Comparison of ENCODE assay signal across 33 cellular contexts in the genomic region with DNA sequence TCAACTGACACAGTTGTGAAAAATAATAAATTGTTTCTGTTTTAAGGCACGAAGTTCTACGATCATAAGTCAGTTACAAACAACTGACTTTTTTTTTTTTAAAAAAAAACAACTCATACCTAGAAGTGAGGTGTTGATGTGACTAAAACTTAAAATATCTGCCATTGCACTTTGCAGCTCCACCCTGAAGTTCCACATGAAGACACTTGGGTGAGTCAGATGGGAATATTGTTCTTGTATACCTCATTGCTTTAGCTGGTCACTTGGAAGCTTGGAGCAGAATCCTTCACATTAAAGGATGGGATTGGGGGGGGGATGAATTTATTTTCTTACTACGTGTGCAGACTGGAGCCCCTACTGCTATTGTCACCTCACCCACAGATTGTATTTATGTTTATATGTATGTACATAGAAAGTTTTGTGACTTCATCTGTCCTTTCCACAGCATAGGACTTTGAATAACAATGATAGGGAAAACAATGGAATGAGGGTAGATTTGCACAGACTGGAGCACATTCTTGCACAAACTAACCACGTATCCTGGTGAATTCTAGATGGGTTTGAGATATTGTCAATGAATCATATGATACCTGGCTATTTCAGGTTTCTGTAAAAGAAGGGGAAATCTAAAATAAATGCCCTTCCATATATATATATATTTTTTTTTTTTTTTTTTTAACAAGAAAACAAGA. TPM values are rescaled to one million over a fixed set of nuclear protein-coding genes. Genes with fewer than 3 reads are reported as not detected.
DNase-seq lines count a peak whose midpoint lies in the region; ATAC-seq and TF ChIP-seq lines count a peak whose summit lies in the region.
"Had no signal": no experiment of that assay in that cellular context is flagged by ENCODE, and none has a peak within 500 bp of the region (broad histone marks: within the 10 kb centered on the region; RNA-seq: fewer than 3 reads in every experiment).

No MANE protein-coding gene starts in this region.

- intact Hi-C loops in mammary epithelial cell (cut with micrococcal nuclease), result no loop called here
- intact Hi-C loops in ascending aorta (cut with DNase I), result no loop called here

- ATAC-seq in GM19035 (IDR thresholded peaks at IDR 0.05; ENCODE audit: unreplicated experiment), result no peak
- ATAC-seq: activated CD4-positive, alpha-beta T cell treated with anti-CD3 and anti-CD28 coated beads for 36 hours; activated CD8-positive, alpha-beta T cell treated with anti-CD3 and anti-CD28 coated beads, Interleukin-2, amount 10 ng/mL, durations not matched to agents 7 days and 5 days; naive thymus-derived CD8-positive, alpha-beta T cell; stimulated activated memory B cell treated with anti-CD40 and anti-IgM and Interleukin-4, amounts not matched to agents 10 μg/mL and 1 μg/mL and 100 μg/mL, for 72 hours had no signal

- no peak overlapping the region for H3K4me3 Mint-ChIP-seq in IgD-negative memory B cell
- H3K4me3 Mint-ChIP-seq: activated CD4-positive, alpha-beta T cell treated with anti-CD3 and anti-CD28 coated beads for 36 hours; activated CD8-positive, alpha-beta T cell treated with anti-CD3 and anti-CD28 coated beads, Interleukin-2, amount 10 ng/mL, durations not matched to agents 7 days and 5 days; activated naive CD4-positive, alpha-beta T cell treated with anti-CD3 and anti-CD28 coated beads, Interleukin-2, amount 50 U/mL, for 24 hours; HFFc6; naive thymus-derived CD8-positive, alpha-beta T cell; stimulated activated memory B cell treated with anti-CD40 and anti-IgM and Interleukin-4, amounts not matched to agents 10 μg/mL and 1 μg/mL and 100 μg/mL, for 72 hours; T-helper 2 cell treated with Interferon-gamma antibody and Interleukin-4, amounts not matched to agents 5 μg/mL and 100 μg/mL, for 36 hours had no signal

- H3K4me2 ChIP-seq in mammary epithelial cell (ENCODE audit: insufficient read depth, low read depth, low read length), result peak overlapping the region; percentile 66

- H3K36me3 ChIP-seq in mammary epithelial cell (ENCODE audit: insufficient read depth, low read length) (no peaks in the 10 kb centered on the region), ascending aorta (no peaks in the 10 kb centered on the region)
- H3K36me3 ChIP-seq: colonic mucosa, prostate gland, upper lobe of left lung had no signal

- peak overlapping the region; percentile 55 for H2AFZ ChIP-seq in mammary epithelial cell (ENCODE audit: low read depth, low read length)

- no peaks in the 10 kb centered on the region for H4K20me1 ChIP-seq in mammary epithelial cell (ENCODE audit: insufficient read depth, low read length)

- H3K36me3 Mint-ChIP-seq in IgD-negative memory B cell, result no peaks in the 10 kb centered on the region
- H3K36me3 Mint-ChIP-seq: stimulated activated memory B cell treated with anti-CD40 and anti-IgM and Interleukin-4, amounts not matched to agents 10 μg/mL and 1 μg/mL and 100 μg/mL, for 72 hours had no signal

- H3K9me3 Mint-ChIP-seq in IgD-negative memory B cell, result no peaks in the 10 kb centered on the region
- H3K9me3 Mint-ChIP-seq: activated naive CD4-positive, alpha-beta T cell treated with anti-CD3 and anti-CD28 coated beads, Interleukin-2, amount 50 U/mL, for 24 hours had no signal

- H3K27me3 Mint-ChIP-seq in IgD-negative memory B cell, result no peaks in the 10 kb centered on the region
- H3K27me3 Mint-ChIP-seq: activated CD4-positive, alpha-beta T cell treated with anti-CD3 and anti-CD28 coated beads for 36 hours; activated naive CD4-positive, alpha-beta T cell treated with anti-CD3 and anti-CD28 coated beads, Interleukin-2, amount 50 U/mL, for 24 hours had no signal

- BruUV-seq in mammary epithelial cell (replicated peaks; lab: Mats Ljungman, UMichigan), result no TSS peak

- CTCF ChIA-PET in mammary epithelial cell (lab: Charles Lee; ENCODE audit: low non-redundant PET), result no interaction called here

- in situ Hi-C loops in mammary epithelial cell (cut with MboI; ENCODE audit: low sequenced_read_pairs in 2 of 2), result no loop called here

- H3K27ac ChIP-seq in mammary epithelial cell (ENCODE audit: insufficient read depth, low read depth, low read length) (peak overlapping the region; percentile 76), ascending aorta (no peak overlapping the region), caudate nucleus (ENCODE audit: low read depth, low read length) (no peak overlapping the region)
- H3K27ac ChIP-seq: colonic mucosa, prostate gland had no signal

- TF ChIP-seq CTCF in mammary epithelial cell (conservative IDR thresholded peaks at IDR 0.05 in 1 of 2, IDR thresholded peaks at IDR 0.05 in 1 of 2; ENCODE audit: extremely low read depth in 1 of 2, insufficient read depth in 1 of 2, low read depth in 1 of 2, low read length in 2 of 2) (no peak), ascending aorta (IDR thresholded peaks at IDR 0.05) (no peak)

- H3K27ac Mint-ChIP-seq in IgD-negative memory B cell, result peak overlapping the region in 2 of 3 donors; percentile 13 to 65
- H3K27ac Mint-ChIP-seq: activated CD4-positive, alpha-beta T cell treated with anti-CD3 and anti-CD28 coated beads for 36 hours; activated CD8-positive, alpha-beta T cell treated with anti-CD3 and anti-CD28 coated beads, Interleukin-2, amount 10 ng/mL, durations not matched to agents 7 days and 5 days; activated naive CD4-positive, alpha-beta T cell treated with anti-CD3 and anti-CD28 coated beads, Interleukin-2, amount 50 U/mL, for 24 hours; HFFc6; naive thymus-derived CD8-positive, alpha-beta T cell; stimulated activated memory B cell treated with anti-CD40 and anti-IgM and Interleukin-4, amounts not matched to agents 10 μg/mL and 1 μg/mL and 100 μg/mL, for 72 hours; T-helper 2 cell treated with Interferon-gamma antibody and Interleukin-4, amounts not matched to agents 5 μg/mL and 100 μg/mL, for 36 hours had no signal

- no peak overlapping the region for H3K9ac ChIP-seq in mammary epithelial cell (ENCODE audit: insufficient read depth, low read length)

- DNase-seq in A172 (ENCODE audit: low spot score), result peak; percentile 49
- peak; percentile 80 for DNase-seq in mammary epithelial cell
- peak; percentile 95 for DNase-seq in kidney tubule cell (ENCODE audit: low spot score)
- DNase-seq in hippocampal formation (lab: John Stamatoyannopoulos, UW), result no peak
- no peak for DNase-seq in ascending aorta (ENCODE audit: low spot score in 2 of 2)
- no peak for DNase-seq in caudate nucleus (lab: John Stamatoyannopoulos, UW)
- DNase-seq: 8988T; activated CD4-positive, alpha-beta T cell treated with anti-CD3 and anti-CD28 coated beads for 36 hours; activated CD8-positive, alpha-beta T cell treated with anti-CD3 and anti-CD28 coated beads, Interleukin-2, amount 10 ng/mL, durations not matched to agents 7 days and 5 days; amniotic stem cell; colonic mucosa; effector CD8-positive, alpha-beta T cell; erythroblast; GOT3; head of caudate nucleus; HFFc6; islet precursor cell; KG1; MM.1S; naive thymus-derived CD8-positive, alpha-beta T cell; NCI-H1417 treated with DMSO at 0.1 percent for 48 hours; NCI-H2081; NCI-H524 treated with DMSO at 0.1 percent for 48 hours; occipital lobe; OCI-M1; SHP77 treated with DMSO at 0.1 percent for 48 hours; upper lobe of left lung had no signal

- dilution Hi-C loops in mammary epithelial cell (cut with HindIII; ENCODE audit: low sequenced_read_pairs), result no loop called here

- peaks cover 20% of the 10 kb centered on the region for H3K4me1 ChIP-seq in mammary epithelial cell (ENCODE audit: insufficient read depth, low read length)
- no peaks in the 10 kb centered on the region for H3K4me1 ChIP-seq in ascending aorta
- H3K4me1 ChIP-seq: colonic mucosa, prostate gland, upper lobe of left lung had no signal

- no peaks in the 10 kb centered on the region for H3K79me2 ChIP-seq in mammary epithelial cell (ENCODE audit: insufficient read depth, low read length)

- H3K27me3 ChIP-seq in mammary epithelial cell (ENCODE audit: insufficient read depth, low read length), result no peaks in the 10 kb centered on the region
- no peaks in the 10 kb centered on the region for H3K27me3 ChIP-seq in ascending aorta
- H3K27me3 ChIP-seq: colonic mucosa, upper lobe of left lung had no signal

- 25% methylated on average over 4 of the region's 4 CpGs for WGBS in mammary epithelial cell (ENCODE audit: low coverage, missing lambda C conversion rate)

- no peaks in the 10 kb centered on the region for H3K9me3 ChIP-seq in mammary epithelial cell (replicated peaks; ENCODE audit: insufficient read depth, low read length)
- no peaks in the 10 kb centered on the region for H3K9me3 ChIP-seq in ascending aorta
- H3K9me3 ChIP-seq: colonic mucosa, prostate gland had no signal

- H3K4me1 Mint-ChIP-seq in IgD-negative memory B cell, result peaks cover 9 to 27% (median 10%) of the 10 kb centered on the region in 3 donors
- H3K4me1 Mint-ChIP-seq: activated CD4-positive, alpha-beta T cell treated with anti-CD3 and anti-CD28 coated beads for 36 hours; activated naive CD4-positive, alpha-beta T cell treated with anti-CD3 and anti-CD28 coated beads, Interleukin-2, amount 50 U/mL, for 24 hours; naive thymus-derived CD8-positive, alpha-beta T cell; stimulated activated memory B cell treated with anti-CD40 and anti-IgM and Interleukin-4, amounts not matched to agents 10 μg/mL and 1 μg/mL and 100 μg/mL, for 72 hours had no signal

- H3K4me3 ChIP-seq in mammary epithelial cell (replicated peaks in 1 of 3; ENCODE audit: insufficient read depth in 1 of 3, low read depth in 2 of 3, low read length in 3 of 3) (no peak overlapping the region), ascending aorta (no peak overlapping the region)
- H3K4me3 ChIP-seq: colonic mucosa, prostate gland, upper lobe of left lung had no signal

RNA-seq across cellular contexts. Expression of gene ARHGAP15, which starts 57.9 kb away (rescaled TPM):
- not detected in 2 replicates for total RNA-seq in A172 (2014; rRNA removed; shearing (Covaris generic))
- polyA plus RNA-seq in IgD-negative memory B cell (190 TPM), mammary epithelial cell (not detected)
- total RNA-seq in mammary epithelial cell (not detected), ascending aorta (1.4 TPM)
- polyA minus RNA-seq in mammary epithelial cell, result not detected
- total RNA-seq: HFFc6 had no signal

Comparison
In these comparisons a context has a peak if more than half of its experiments do, and no peak if none do; other contexts are left out.
1. DNase-seq: peak in A172 (single experiment), mammary epithelial cell (single experiment) and kidney tubule cell (single experiment); none in hippocampal formation (0 of 2), ascending aorta (0 of 2) and caudate nucleus (0 of 61).